ENCODE assay signal across 1 cellular context in the genomic region with DNA sequence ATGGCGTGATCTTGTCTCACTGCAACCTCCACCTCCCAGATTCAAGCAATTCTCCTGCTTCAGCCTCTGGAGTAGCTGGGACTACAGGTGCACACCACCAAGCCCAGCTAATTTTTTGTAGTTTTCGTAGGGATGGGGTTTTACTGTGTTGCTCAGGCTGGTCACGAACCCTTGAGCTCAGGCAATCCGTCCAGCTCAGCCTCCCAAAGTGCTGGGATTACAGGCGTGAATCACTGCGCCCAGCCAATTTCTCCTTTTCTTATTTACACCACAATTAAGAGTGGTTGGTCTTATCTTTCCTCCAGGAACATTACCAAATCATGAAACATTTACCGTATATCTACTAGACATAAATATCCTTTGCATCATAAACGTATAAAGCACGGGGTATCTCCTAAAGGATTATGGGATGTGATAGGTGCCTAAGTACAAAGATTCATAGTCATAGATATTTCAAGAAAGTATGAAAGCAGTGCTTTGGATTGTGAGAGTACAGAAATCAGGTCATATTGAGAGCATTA.
TF ChIP-seq lines count a peak whose summit lies in the region.

No MANE protein-coding gene starts in this region.

TF ChIP-seq in H1, 55 proteins besides CTCF, POLR2A, EP300 and RAD21 (continued from another document):
- TF ChIP-seq, protein P1, sequence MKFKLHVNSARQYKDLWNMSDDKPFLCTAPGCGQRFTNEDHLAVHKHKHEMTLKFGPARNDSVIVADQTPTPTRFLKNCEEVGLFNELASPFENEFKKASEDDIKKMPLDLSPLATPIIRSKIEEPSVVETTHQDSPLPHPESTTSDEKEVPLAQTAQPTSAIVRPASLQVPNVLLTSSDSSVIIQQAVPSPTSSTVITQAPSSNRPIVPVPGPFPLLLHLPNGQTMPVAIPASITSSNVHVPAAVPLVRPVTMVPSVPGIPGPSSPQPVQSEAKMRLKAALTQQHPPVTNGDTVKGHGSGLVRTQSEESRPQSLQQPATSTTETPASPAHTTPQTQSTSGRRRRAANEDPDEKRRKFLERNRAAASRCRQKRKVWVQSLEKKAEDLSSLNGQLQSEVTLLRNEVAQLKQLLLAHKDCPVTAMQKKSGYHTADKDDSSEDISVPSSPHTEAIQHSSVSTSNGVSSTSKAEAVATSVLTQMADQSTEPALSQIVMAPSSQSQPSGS (IDR thresholded peaks at IDR 0.05; ENCODE audit: low read length), result no peak
- TF ChIP-seq ZNF274 (IDR thresholded peaks at IDR 0.05; ENCODE audit: borderline replicate concordance, extremely low read depth, low read length) (no peak), NANOG (IDR thresholded peaks at IDR 0.05; ENCODE audit: insufficient read depth, low read depth, low read length, poor library complexity, severe bottlenecking) (no peak), TCF12 (IDR thresholded peaks at IDR 0.05; ENCODE audit: low read depth, low read length) (no peak), BACH1 (IDR thresholded peaks at IDR 0.05; ENCODE audit: low read length) (no peak), BCL11A (IDR thresholded peaks at IDR 0.05; ENCODE audit: low read depth in 2 of 2, low read length in 2 of 2) (no peak), GABPA (IDR thresholded peaks at IDR 0.05; ENCODE audit: borderline replicate concordance, insufficient read depth, low read length) (no peak), SUZ12 (IDR thresholded peaks at IDR 0.05; ENCODE audit: low read length) (no peak), CBX8 (IDR thresholded peaks at IDR 0.05; ENCODE audit: borderline replicate concordance, low read depth, low read length) (no peak), SP1 (IDR thresholded peaks at IDR 0.05; ENCODE audit: low read depth, low read length) (no peak), JUN (IDR thresholded peaks at IDR 0.05; ENCODE audit: low read depth, low read length) (no peak), TEAD4 (IDR thresholded peaks at IDR 0.05; ENCODE audit: low read depth, low read length) (no peak), SP4 (IDR thresholded peaks at IDR 0.05; ENCODE audit: low read length) (no peak), TBP (IDR thresholded peaks at IDR 0.05; ENCODE audit: low read depth, low read length) (no peak), CEBPB (IDR thresholded peaks at IDR 0.05; ENCODE audit: low read depth, low read length) (no peak), CBX5 (IDR thresholded peaks at IDR 0.05; ENCODE audit: low read depth, low read length) (no peak)
